Comparison of ENCODE assay signal across 8 cellular contexts in the genomic region with DNA sequence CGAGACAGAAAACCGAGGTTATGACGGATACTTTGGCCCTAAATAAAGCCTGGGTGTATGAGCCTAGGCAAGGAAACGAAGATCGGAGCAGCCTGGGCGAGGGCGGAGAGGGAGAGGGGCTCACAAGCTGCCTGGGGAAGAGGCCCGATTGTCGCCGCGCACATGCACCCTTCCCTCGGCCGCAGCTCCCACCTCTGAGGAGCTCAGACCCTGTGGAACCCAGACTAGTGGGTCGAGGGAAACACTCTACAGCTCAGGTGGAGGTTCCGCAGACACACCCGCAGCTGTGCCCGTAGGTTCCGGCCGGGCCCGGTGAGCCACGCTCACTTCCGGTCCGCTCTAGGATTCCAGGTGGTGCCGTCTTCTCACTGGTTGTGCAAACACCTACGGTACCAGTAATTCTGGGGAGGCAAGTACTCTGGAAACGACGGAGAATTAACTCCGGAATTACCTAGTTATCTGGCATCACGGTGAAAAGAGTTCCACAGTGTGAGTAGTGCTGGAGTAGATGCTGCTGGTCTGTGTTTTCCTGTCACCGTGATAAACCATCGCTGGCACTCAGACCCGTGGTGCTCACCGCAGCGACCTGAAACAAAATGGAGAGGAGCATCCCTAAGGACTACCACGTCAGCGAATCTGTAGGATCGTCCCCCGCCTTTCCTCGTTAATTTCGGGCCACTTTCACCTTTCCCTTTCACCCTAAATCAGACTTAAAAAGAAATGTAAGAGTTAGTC.
DNase-seq lines count a peak whose midpoint lies in the region; ATAC-seq and TF ChIP-seq lines count a peak whose summit lies in the region.

No MANE protein-coding gene starts in this region.

- no peaks in the 10 kb centered on the region for H3F3A ChIP-seq in neural cell (ENCODE audit: insufficient read depth, low read length, poor library complexity, severe bottlenecking)

- ATAC-seq in HG03135 (IDR thresholded peaks at IDR 0.05; ENCODE audit: unreplicated experiment) = peak; percentile 77

- no peaks in the 10 kb centered on the region for H3K9me3 ChIP-seq in neural cell (ENCODE audit: low read length)

- peak; percentile 58 for TF ChIP-seq EP300 in neural cell (conservative IDR thresholded peaks at IDR 0.05; ENCODE audit: poor library complexity, severe bottlenecking)

- TF ChIP-seq RAD21 in neural cell (conservative IDR thresholded peaks at IDR 0.05) = no peak

- no peak for TF ChIP-seq CTCF in neural cell (IDR thresholded peaks at IDR 0.05; ENCODE audit: poor library complexity, severe bottlenecking)

- H4K20me1 ChIP-seq in neural cell (ENCODE audit: insufficient read depth) = no peaks in the 10 kb centered on the region

- DNase-seq in SKM-1 treated with dmso at 0.1 percent for 144 hours (lab: John Stamatoyannopoulos, UW; ENCODE audit: unreplicated experiment) = peak; percentile 31
- no peak for DNase-seq in SKM-1 (lab: John Stamatoyannopoulos, UW; ENCODE audit: unreplicated experiment)
- peak; percentile 97 for DNase-seq in NCI-H748 (lab: John Stamatoyannopoulos, UW; ENCODE audit: unreplicated experiment)
- DNase-seq in activated T-cell treated with anti-CD3 and anti-CD28 coated beads for 48 hours (ENCODE audit: low read depth) = peak; percentile 65
- DNase-seq in fibroblast of gingiva (ENCODE audit: low read depth) = peak; percentile 4
- DNase-seq in superior temporal gyrus (ENCODE audit: extremely low spot score) = peak; percentile 64

- peak overlapping the region; percentile 99 for H3K4me2 ChIP-seq in neural cell (ENCODE audit: low read length)

- peak overlapping the region; percentile 78 for H3K9ac ChIP-seq in neural cell (ENCODE audit: low read length)

- peak overlapping the region; percentile 65 for H2AFZ ChIP-seq in neural cell (ENCODE audit: low read depth, low read length)

- H3K27me3 ChIP-seq in neural cell (ENCODE audit: insufficient read depth, low read depth, low read length) = no peaks in the 10 kb centered on the region

- no peaks in the 10 kb centered on the region for H3K9me2 ChIP-seq in neural cell (ENCODE audit: insufficient read depth, low read length)

- peak overlapping the region; percentile 80 for H3K27ac ChIP-seq in neural cell (ENCODE audit: low read length)

- peak overlapping the region; percentile 80 for H3K4me3 ChIP-seq in neural cell (ENCODE audit: low read length)

- H3K36me3 ChIP-seq in neural cell (ENCODE audit: insufficient read depth, low read length) = no peaks in the 10 kb centered on the region

- H3K79me2 ChIP-seq in neural cell (replicated peaks; ENCODE audit: insufficient read depth, low read length) = peaks cover 22% of the 10 kb centered on the region

TF ChIP-seq in neural cell, 6 proteins besides CTCF, POLR2A, EP300 and RAD21:
- TF ChIP-seq POLR2AphosphoS5 (IDR thresholded peaks at IDR 0.05) = peak; percentile 80
- TF ChIP-seq TAF1 (IDR thresholded peaks at IDR 0.05; ENCODE audit: low read depth) = peak; percentile 87
- TF ChIP-seq EZH2 (IDR thresholded peaks at IDR 0.05; ENCODE audit: borderline replicate concordance, insufficient read depth, low read length, poor library complexity, severe bottlenecking) = no peak
- peak; percentile 81 for TF ChIP-seq MXI1 (conservative IDR thresholded peaks at IDR 0.05; ENCODE audit: poor library complexity, severe bottlenecking)
- TF ChIP-seq SMC3 (conservative IDR thresholded peaks at IDR 0.05; ENCODE audit: poor library complexity) = peak; percentile 43
- TF ChIP-seq, protein P1, sequence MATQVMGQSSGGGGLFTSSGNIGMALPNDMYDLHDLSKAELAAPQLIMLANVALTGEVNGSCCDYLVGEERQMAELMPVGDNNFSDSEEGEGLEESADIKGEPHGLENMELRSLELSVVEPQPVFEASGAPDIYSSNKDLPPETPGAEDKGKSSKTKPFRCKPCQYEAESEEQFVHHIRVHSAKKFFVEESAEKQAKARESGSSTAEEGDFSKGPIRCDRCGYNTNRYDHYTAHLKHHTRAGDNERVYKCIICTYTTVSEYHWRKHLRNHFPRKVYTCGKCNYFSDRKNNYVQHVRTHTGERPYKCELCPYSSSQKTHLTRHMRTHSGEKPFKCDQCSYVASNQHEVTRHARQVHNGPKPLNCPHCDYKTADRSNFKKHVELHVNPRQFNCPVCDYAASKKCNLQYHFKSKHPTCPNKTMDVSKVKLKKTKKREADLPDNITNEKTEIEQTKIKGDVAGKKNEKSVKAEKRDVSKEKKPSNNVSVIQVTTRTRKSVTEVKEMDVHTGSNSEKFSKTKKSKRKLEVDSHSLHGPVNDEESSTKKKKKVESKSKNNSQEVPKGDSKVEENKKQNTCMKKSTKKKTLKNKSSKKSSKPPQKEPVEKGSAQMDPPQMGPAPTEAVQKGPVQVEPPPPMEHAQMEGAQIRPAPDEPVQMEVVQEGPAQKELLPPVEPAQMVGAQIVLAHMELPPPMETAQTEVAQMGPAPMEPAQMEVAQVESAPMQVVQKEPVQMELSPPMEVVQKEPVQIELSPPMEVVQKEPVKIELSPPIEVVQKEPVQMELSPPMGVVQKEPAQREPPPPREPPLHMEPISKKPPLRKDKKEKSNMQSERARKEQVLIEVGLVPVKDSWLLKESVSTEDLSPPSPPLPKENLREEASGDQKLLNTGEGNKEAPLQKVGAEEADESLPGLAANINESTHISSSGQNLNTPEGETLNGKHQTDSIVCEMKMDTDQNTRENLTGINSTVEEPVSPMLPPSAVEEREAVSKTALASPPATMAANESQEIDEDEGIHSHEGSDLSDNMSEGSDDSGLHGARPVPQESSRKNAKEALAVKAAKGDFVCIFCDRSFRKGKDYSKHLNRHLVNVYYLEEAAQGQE (IDR thresholded peaks at IDR 0.05; ENCODE audit: borderline replicate concordance) = peak; percentile 83
